In the genomic region with DNA sequence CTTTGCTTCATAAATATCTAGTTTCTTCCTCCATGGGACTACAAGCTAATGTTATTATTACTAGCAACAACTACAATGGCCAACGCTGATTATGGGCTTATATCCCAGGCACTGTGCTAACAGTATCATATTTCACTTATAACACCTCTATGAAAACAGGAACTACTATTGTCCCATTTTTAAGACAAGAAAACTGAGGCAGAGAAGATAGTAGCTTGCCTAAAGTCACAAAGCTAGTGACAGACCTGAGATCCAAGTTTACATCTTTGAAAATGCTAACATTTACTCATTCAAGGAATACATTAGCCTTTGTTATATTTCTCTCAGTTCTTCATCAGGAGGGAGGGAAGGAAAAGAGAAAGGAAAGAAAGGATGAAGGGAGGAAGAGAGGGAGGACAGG, we compare ENCODE assay signal across 24 cellular contexts. TPM values are rescaled to one million over a fixed set of nuclear protein-coding genes. Genes with fewer than 3 reads are reported as not detected.
DNase-seq lines count a peak whose midpoint lies in the region; ATAC-seq, FAIRE-seq and TF ChIP-seq lines count a peak whose summit lies in the region.
"Had no signal": no experiment of that assay in that cellular context is flagged by ENCODE, and none has a peak within 500 bp of the region (broad histone marks: within the 10 kb centered on the region; RNA-seq: fewer than 3 reads in every experiment).

No MANE protein-coding gene starts in this region.

- H4K20me1 ChIP-seq in HepG2 (ENCODE audit: insufficient read depth, low read length): no peaks in the 10 kb centered on the region
- no peaks in the 10 kb centered on the region for H4K20me1 ChIP-seq in Loucy (ENCODE audit: insufficient read depth, low read length, poor library complexity, severe bottlenecking)

- H3K27me3 ChIP-seq in HepG2 (ENCODE audit: control insufficient read depth in 1 of 2, insufficient read depth in 2 of 2, low read length in 2 of 2) (no peaks in the 10 kb centered on the region), right lobe of liver (no peaks in the 10 kb centered on the region), Loucy (ENCODE audit: insufficient read depth, low read length, poor library complexity, severe bottlenecking) (no peaks in the 10 kb centered on the region), uterus (no peaks in the 10 kb centered on the region)
- H3K27me3 ChIP-seq: gastroesophageal sphincter, thyroid gland had no signal

- peaks cover 9 to 17% of the 10 kb centered on the region in 2 donors for H3K4me1 Mint-ChIP-seq in immature natural killer cell
- H3K4me1 Mint-ChIP-seq: brain had no signal

- WGBS in HepG2 (ENCODE audit: low lambda C conversion rate): 89% methylated on average over 1 of the region's 1 CpG
- 100% methylated on average over 1 of the region's 1 CpG for WGBS in right lobe of liver (ENCODE audit: insufficient coverage, low coverage, low lambda C conversion rate, missing lambda C conversion rate)

- TF ChIP-seq CTCF in HepG2 (CRISPR knock-in tag; IDR thresholded peaks at IDR 0.05) (no peak), right lobe of liver (IDR thresholded peaks at IDR 0.05) (no peak), Loucy (conservative IDR thresholded peaks at IDR 0.05; ENCODE audit: low read length) (no peak), uterus (IDR thresholded peaks at IDR 0.05) (no peak), GM13977 (IDR thresholded peaks at IDR 0.05; ENCODE audit: extremely low read depth, insufficient read depth, missing control alignments) (no peak)

- H3K4me1 ChIP-seq in HepG2 (ENCODE audit: insufficient read depth, low read length): peaks cover 16% of the 10 kb centered on the region
- H3K4me1 ChIP-seq in right lobe of liver: peaks cover 0 to 16% (median 5%) of the 10 kb centered on the region in 4 donors
- H3K4me1 ChIP-seq in Loucy (ENCODE audit: insufficient read depth, low read length, poor library complexity, severe bottlenecking): peaks cover 25% of the 10 kb centered on the region
- no peaks in the 10 kb centered on the region for H3K4me1 ChIP-seq in uterus
- H3K4me1 ChIP-seq: Caco-2 had no signal

- peaks cover 20 to 55% of the 10 kb centered on the region in 2 experiments for H3K36me3 ChIP-seq in HepG2 (replicated peaks in 1 of 2; ENCODE audit: control insufficient read depth in 1 of 2, insufficient read depth in 2 of 2, low read length in 2 of 2)
- peaks cover 0 to 39% (median 11%) of the 10 kb centered on the region in 4 donors for H3K36me3 ChIP-seq in right lobe of liver
- peaks cover 81% of the 10 kb centered on the region; the same call in 1 of the 2 replicates for H3K36me3 ChIP-seq in Loucy (ENCODE audit: insufficient read depth, low read length)
- no peaks in the 10 kb centered on the region for H3K36me3 ChIP-seq in uterus

- in situ Hi-C loops in HepG2 (cut with HindIII; ENCODE audit: extremely low pct_ligation_motif_present, low pct_unique_long_range_greater_than_20kb) (no loop called here), GM13977 (cut with MboI; ENCODE audit: low pct_unique_long_range_greater_than_20kb, low sequenced_read_pairs, unreplicated experiment) (no loop called here)

- H3K4me3 ChIP-seq in HepG2 (replicated peaks in 1 of 3; ENCODE audit: insufficient read depth in 1 of 3, low read depth in 2 of 3, low read length in 3 of 3) (no peak overlapping the region), right lobe of liver (no peak overlapping the region), Loucy (ENCODE audit: low read length, poor library complexity, severe bottlenecking) (no peak overlapping the region), uterus (no peak overlapping the region)
- H3K4me3 ChIP-seq: gastroesophageal sphincter, GM23338, prostate gland, skin epidermis, thyroid gland had no signal

- no peak overlapping the region for H3K4me2 ChIP-seq in HepG2 (ENCODE audit: low read depth, low read length)
- H3K4me2 ChIP-seq in Loucy (ENCODE audit: low read depth, low read length, poor library complexity, severe bottlenecking): peak overlapping the region; percentile 32
- H3K4me2 ChIP-seq: GM23338 had no signal

- CTCF ChIA-PET in HepG2 (lab: Yijun Ruan, JAX; ENCODE audit: low intra/inter-chr PET ratio, low total read pairs): no interaction called here

- no peaks in the 10 kb centered on the region for H3K9me3 Mint-ChIP-seq in immature natural killer cell
- H3K9me3 Mint-ChIP-seq: brain, GM23338 had no signal

- no peak overlapping the region for H3K4me3 Mint-ChIP-seq in immature natural killer cell
- H3K4me3 Mint-ChIP-seq: brain, GM23338 had no signal

- H3K79me2 ChIP-seq in HepG2 (ENCODE audit: insufficient read depth, low read length) (no peaks in the 10 kb centered on the region), Loucy (ENCODE audit: insufficient read depth, low read length) (no peaks in the 10 kb centered on the region)

- peak overlapping the region in 5 of 6 donors; percentile 5 to 63 (median 25) for H3K27ac Mint-ChIP-seq in immature natural killer cell

- no peak for DNase-seq in HepG2 (ENCODE audit: low spot score)
- no peak for DNase-seq in right lobe of liver
- DNase-seq in immature natural killer cell: no peak
- DNase-seq in uterus: no peak
- DNase-seq in GM13977 (ENCODE audit: low spot score): no peak
- DNase-seq in activated gamma-delta T cell treated with Interleukin-2 at 50 U/mL for 16 hours: no peak
- DNase-seq: activated CD4-positive, alpha-beta T cell treated with anti-CD3 and anti-CD28 coated beads, Interleukin-2, amount 50 U/mL, for 48 hours; Caco-2; effector CD8-positive, alpha-beta T cell; islet precursor cell; NCI-H1105 treated with DMSO at 0.1 percent for 48 hours; NCI-H510A; NK-92 treated with Interleukin-12 subunit alpha and Interleukin-12 subunit beta, amount 100 ng/mL, for 24 hours; SIG-M5; stimulated activated CD4-positive, alpha-beta T cell treated with anti-CD3 and anti-CD28 coated beads, Interleukin-2, amount 100 ng/mL, for 24 hours; stimulated activated naive CD8-positive, alpha-beta T cell treated with anti-CD3 and anti-CD28 coated beads, Interleukin-15, Interleukin-2, amounts not matched to agents 100 U/mL and 50 U/mL, for 24 hours; thyroid gland; WERI-Rb-1 had no signal

- intact Hi-C loops in HepG2 (cut with micrococcal nuclease; ENCODE audit: unreplicated experiment) (no loop called here), right lobe of liver (cut with DNase I) (no loop called here), uterus (cut with DNase I; ENCODE audit: low total_unique reads) (no loop called here)

- no peaks in the 10 kb centered on the region for H3K9me2 ChIP-seq in Loucy (replicated peaks; ENCODE audit: low read depth, low read length)

- H3K27me3 Mint-ChIP-seq in immature natural killer cell (ENCODE audit: low read depth in 3 of 3): no peaks in the 10 kb centered on the region
- H3K27me3 Mint-ChIP-seq: brain had no signal

- H3K27ac ChIP-seq in HepG2 (ENCODE audit: extremely low read length, insufficient read depth, low read length) (no peak overlapping the region), right lobe of liver (no peak overlapping the region), uterus (peak overlapping the region; percentile 31 to 64)
- H3K27ac ChIP-seq: prostate gland, skin epidermis, WERI-Rb-1 had no signal

- no peak for ATAC-seq in HepG2
- no peak for ATAC-seq in right lobe of liver
- ATAC-seq: gastroesophageal sphincter; GM23338; stimulated activated naive CD8-positive, alpha-beta T cell treated with anti-CD3 and anti-CD28 coated beads, Interleukin-15, Interleukin-2, amounts not matched to agents 100 U/mL and 50 U/mL, for 24 hours had no signal

- H3F3A ChIP-seq in Loucy (ENCODE audit: low read depth): peaks cover 4% of the 10 kb centered on the region; the same call in 1 of the 2 replicates

- POLR2A ChIA-PET in HepG2 (lab: Yijun Ruan, JAX): no interaction called here

- TF ChIP-seq POLR2A in HepG2 (IDR thresholded peaks at IDR 0.05; ENCODE audit: insufficient read depth in 1 of 2, low read depth in 2 of 2, low read length in 2 of 2): no peak
- TF ChIP-seq POLR2A in right lobe of liver (IDR thresholded peaks at IDR 0.05): no peak
- TF ChIP-seq POLR2A in uterus (IDR thresholded peaks at IDR 0.05): no peak

- no peak overlapping the region for H2AFZ ChIP-seq in HepG2 (ENCODE audit: low read length)
- no peak overlapping the region for H2AFZ ChIP-seq in Loucy (ENCODE audit: low read length)
- H2AFZ ChIP-seq: GM23338 had no signal

- peaks cover 21 to 52% (median 35%) of the 10 kb centered on the region in 3 donors for H3K36me3 Mint-ChIP-seq in immature natural killer cell

- no TSS peak for BruUV-seq in HepG2 (replicated peaks; lab: Mats Ljungman, UMichigan)

- H3K9me3 ChIP-seq in HepG2 (ENCODE audit: low read length): no peaks in the 10 kb centered on the region
- no peaks in the 10 kb centered on the region for H3K9me3 ChIP-seq in right lobe of liver
- H3K9me3 ChIP-seq in Loucy (ENCODE audit: insufficient read depth, low read depth, low read length): no peaks in the 10 kb centered on the region
- no peaks in the 10 kb centered on the region for H3K9me3 ChIP-seq in uterus
- H3K9me3 ChIP-seq: Caco-2, gastroesophageal sphincter, prostate gland, thyroid gland had no signal

- TF ChIP-seq EP300 in HepG2 (IDR thresholded peaks at IDR 0.05; ENCODE audit: low read depth in 2 of 2, low read length in 2 of 2): no peak
- TF ChIP-seq EP300 in HepG2 (CRISPR knock-in tag; IDR thresholded peaks at IDR 0.05; ENCODE audit: borderline replicate concordance): no peak

- H3K9ac ChIP-seq in HepG2 (ENCODE audit: insufficient read depth, low read depth, low read length): no peak overlapping the region
- H3K9ac ChIP-seq in Loucy (ENCODE audit: low read depth, low read length, poor library complexity, severe bottlenecking): no peak overlapping the region

- no peak for FAIRE-seq in HepG2 (lab: Jason Lieb, UNC)

- no peak for TF ChIP-seq RAD21 in HepG2 (CRISPR knock-in tag; IDR thresholded peaks at IDR 0.05)

RNA-seq across cellular contexts. Expression of a gene that starts 32.8 kb away (rescaled TPM):
- total RNA-seq in HepG2 (2016; rRNA removed; fragmentation: Illumina TruSeq; extraction: Trizol) (15.2 and 18.4 TPM in 2 replicates), right lobe of liver (10 to 100 TPM; 13.3 to 24.8 (median 16.8) TPM), uterus (10 to 100 TPM; 30.3 to 55.7 (median 47.0) TPM)
- 6.4 and 7.3 TPM in 2 replicates for total RNA-seq in HepG2 (2016; cell fraction: cytosol; rRNA removed; fragmentation: Illumina TruSeq; extraction: Trizol; ENCODE audit: low read depth)
- 14.1 and 17.8 TPM in 2 replicates for total RNA-seq in HepG2 (2016; cell fraction: insoluble cytoplasmic fraction; rRNA removed; fragmentation: Illumina TruSeq; extraction: Trizol)
- total RNA-seq in HepG2 (2016; cell fraction: membrane; rRNA removed; fragmentation: Illumina TruSeq; extraction: Trizol): 9.0 and 9.5 TPM in 2 replicates
- total RNA-seq in HepG2 (2016; cell fraction: nucleus; rRNA removed; fragmentation: Illumina TruSeq; extraction: Trizol): 31.9 and 34.5 TPM in 2 replicates
- polyA plus RNA-seq in HepG2 (2011; rRNA removed) (18.7 and 19.8 TPM in 2 replicates), immature natural killer cell (10 to 100 TPM; 54.6 to 100.0 (median 68.7) TPM)
- 9.5 and 12.3 TPM in 2 replicates for polyA plus RNA-seq in HepG2 (2011; cell fraction: cytosol; rRNA removed)
- 50.5 and 56.5 TPM in 2 replicates for polyA plus RNA-seq in HepG2 (2011; cell fraction: nucleus; rRNA removed)
- polyA plus RNA-seq in HepG2 (2012): 14.5 and 15.2 TPM in 2 replicates
- 0.65 and 0.83 TPM in 2 replicates for polyA plus RNA-seq in HepG2 (2016; cell fraction: cytosol; fragmentation: Illumina TruSeq; extraction: Trizol; ENCODE audit: low read depth)
- polyA plus RNA-seq in HepG2 (2016; cell fraction: insoluble cytoplasmic fraction; fragmentation: Illumina TruSeq; extraction: Trizol; ENCODE audit: low read depth): 11.7 and 12.8 TPM in 2 replicates
- polyA plus RNA-seq in HepG2 (2016; cell fraction: membrane; fragmentation: Illumina TruSeq; extraction: Trizol; ENCODE audit: low read depth): 2.2 and 2.5 TPM in 2 replicates
- 59.1 and 66.0 TPM in 2 replicates for polyA plus RNA-seq in HepG2 (2016; cell fraction: nucleus; fragmentation: Illumina TruSeq; extraction: Trizol; ENCODE audit: insufficient read depth, low read depth)
- polyA minus RNA-seq in HepG2 (2011; rRNA and poly(A)+ RNA removed; ENCODE audit: low replicate concordance): 26.7 and 35.9 TPM in 2 replicates
- 11.9 and 13.6 TPM in 2 replicates for polyA minus RNA-seq in HepG2 (2011; cell fraction: cytosol; rRNA and poly(A)+ RNA removed)
- polyA minus RNA-seq in HepG2 (2011; cell fraction: nucleus; rRNA and poly(A)+ RNA removed): 90.6 and 102 TPM in 2 replicates

RNA-seq across cellular contexts. Expression of a gene that starts 35.9 kb away (rescaled TPM):
- total RNA-seq in HepG2 (2016; rRNA removed; fragmentation: Illumina TruSeq; extraction: Trizol) (34.1 and 40.7 TPM in 2 replicates), right lobe of liver (10 to 100 TPM; 14.4 to 33.7 (median 24.6) TPM), uterus (10 to 100 TPM; 13.1 to 54.3 (median 37.7) TPM)
- 19.2 and 22.0 TPM in 2 replicates for total RNA-seq in HepG2 (2016; cell fraction: cytosol; rRNA removed; fragmentation: Illumina TruSeq; extraction: Trizol; ENCODE audit: low read depth)
- total RNA-seq in HepG2 (2016; cell fraction: insoluble cytoplasmic fraction; rRNA removed; fragmentation: Illumina TruSeq; extraction: Trizol): 35.8 and 44.1 TPM in 2 replicates
- 36.6 and 37.4 TPM in 2 replicates for total RNA-seq in HepG2 (2016; cell fraction: membrane; rRNA removed; fragmentation: Illumina TruSeq; extraction: Trizol)
- total RNA-seq in HepG2 (2016; cell fraction: nucleus; rRNA removed; fragmentation: Illumina TruSeq; extraction: Trizol): 27.2 and 29.0 TPM in 2 replicates
- polyA plus RNA-seq in HepG2 (2011; rRNA removed) (41.6 and 51.0 TPM in 2 replicates), immature natural killer cell (10 to 100 TPM; 39.8 to 62.9 (median 40.8) TPM)
- polyA plus RNA-seq in HepG2 (2011; cell fraction: cytosol; rRNA removed): 36.8 and 47.0 TPM in 2 replicates
- 90.0 and 92.3 TPM in 2 replicates for polyA plus RNA-seq in HepG2 (2011; cell fraction: nucleus; rRNA removed)
- polyA plus RNA-seq in HepG2 (2012): 36.3 and 37.0 TPM in 2 replicates
- 6.9 and 7.4 TPM in 2 replicates for polyA plus RNA-seq in HepG2 (2016; cell fraction: cytosol; fragmentation: Illumina TruSeq; extraction: Trizol; ENCODE audit: low read depth)
- polyA plus RNA-seq in HepG2 (2016; cell fraction: insoluble cytoplasmic fraction; fragmentation: Illumina TruSeq; extraction: Trizol; ENCODE audit: low read depth): 32.2 and 35.3 TPM in 2 replicates
- polyA plus RNA-seq in HepG2 (2016; cell fraction: membrane; fragmentation: Illumina TruSeq; extraction: Trizol; ENCODE audit: low read depth): 19.0 and 20.8 TPM in 2 replicates
- 53.7 and 57.1 TPM in 2 replicates for polyA plus RNA-seq in HepG2 (2016; cell fraction: nucleus; fragmentation: Illumina TruSeq; extraction: Trizol; ENCODE audit: insufficient read depth, low read depth)
- polyA minus RNA-seq in HepG2 (2011; rRNA and poly(A)+ RNA removed; ENCODE audit: low replicate concordance): 40.3 and 72.5 TPM in 2 replicates
- polyA minus RNA-seq in HepG2 (2011; cell fraction: cytosol; rRNA and poly(A)+ RNA removed): 27.5 and 31.2 TPM in 2 replicates
- polyA minus RNA-seq in HepG2 (2011; cell fraction: nucleus; rRNA and poly(A)+ RNA removed): 41.3 and 58.9 TPM in 2 replicates

Comparison
In these comparisons a context has a peak if more than half of its experiments do, and no peak if none do; other contexts are left out.
1. H3K27ac ChIP-seq: peak in uterus (2 of 2); none in HepG2 (single experiment) and right lobe of liver (0 of 3).